In the genomic region with DNA sequence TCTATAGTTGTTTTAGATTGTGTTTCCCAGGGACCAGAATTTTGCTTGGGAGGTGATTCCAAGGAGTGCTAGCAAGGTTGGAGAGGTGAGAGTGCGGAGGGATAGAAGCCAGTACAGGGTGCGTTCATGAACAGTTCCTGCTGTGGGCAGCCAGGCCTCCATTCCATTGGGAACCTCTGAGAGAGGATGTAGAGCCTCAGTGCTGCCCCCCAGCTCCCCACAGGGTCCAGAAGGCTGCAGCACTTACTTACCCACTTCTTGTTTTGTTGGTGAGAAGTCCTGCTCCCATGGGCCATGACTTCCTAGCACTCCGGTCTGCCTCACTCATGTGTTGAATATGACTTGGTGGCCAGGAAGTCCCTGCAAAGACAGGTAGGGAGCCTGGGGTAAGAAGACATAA, we compare ENCODE assay signal across 27 cellular contexts.
"Had no signal": no experiment of that assay in that cellular context is flagged by ENCODE, and none has a peak within 500 bp of the region (broad histone marks: within the 10 kb centered on the region; RNA-seq: fewer than 3 reads in every experiment).

No MANE protein-coding gene starts in this region.

- H3K27me3 ChIP-seq: heart left ventricle, ovary, right lobe of liver, testis, transverse colon had no signal

- H3K27ac ChIP-seq: heart left ventricle, ovary, right lobe of liver, testis, transverse colon, VCaP had no signal

- FAIRE-seq: astrocyte, endothelial cell of umbilical vein, keratinocyte had no signal

- DNase-seq: activated CD4-positive, alpha-beta memory T cell treated with anti-CD3 and anti-CD28 coated beads for 36 hours; activated CD4-positive, alpha-beta T cell treated with anti-CD3 and anti-CD28 coated beads for 48 hours; activated CD8-positive, alpha-beta memory T cell treated with anti-CD3 and anti-CD28 coated beads, Interleukin-2, amount 50 U/mL, for 48 hours; activated gamma-delta T cell; activated naive CD4-positive, alpha-beta T cell treated with anti-CD3 and anti-CD28 coated beads, Interleukin-2, amount 10 ng/mL, durations not matched to agents 7 days and 5 days; activated naive CD8-positive, alpha-beta T cell treated with anti-CD3 and anti-CD28 coated beads, Interleukin-2, amount 10 ng/mL, durations not matched to agents 7 days and 5 days; activated T-cell treated with anti-CD3 and anti-CD28 coated beads, Interleukin-2, amount 50 U/mL, for 24 hours; caudate nucleus; cortex of kidney; effector memory CD8-positive, alpha-beta T cell; heart left ventricle; hypothalamus; left colon; mammary epithelial cell; naive B cell; ovary; right lobe of liver; stimulated activated CD4-positive, alpha-beta T cell treated with anti-CD3 and anti-CD28 coated beads, Interleukin-12 subunit alpha, Interleukin-12 subunit beta, amount 100 ng/mL, for 4 hours; stimulated activated CD4-positive, alpha-beta T cell treated with anti-CD3 and anti-CD28 coated beads, Interleukin-4, amount 100 ng/mL, for 1 hour; stimulated activated naive CD8-positive, alpha-beta T cell treated with anti-CD3 and anti-CD28 coated beads, Interleukin-15, Interleukin-2, amounts not matched to agents 100 U/mL and 50 U/mL, for 24 hours; testis; transverse colon had no signal

- H3K4me3 ChIP-seq: heart left ventricle, ovary, right lobe of liver, testis, transverse colon had no signal

- H3K4me1 ChIP-seq: right lobe of liver, testis, transverse colon had no signal

- H3K9me3 ChIP-seq: ovary, right lobe of liver, testis, transverse colon had no signal

- H3K36me3 ChIP-seq: heart left ventricle, ovary, right lobe of liver, transverse colon had no signal

- ATAC-seq: activated CD4-positive, CD25-positive, alpha-beta regulatory T cell treated with anti-CD3 and anti-CD28 coated beads, Interleukin-2, amount 50 U/mL, for 24 hours; effector memory CD8-positive, alpha-beta T cell; heart left ventricle; left colon; right lobe of liver; stimulated activated naive CD8-positive, alpha-beta T cell treated with anti-CD3 and anti-CD28 coated beads, Interleukin-15, Interleukin-2, amounts not matched to agents 100 U/mL and 50 U/mL, for 24 hours had no signal
